ENCODE assay signal across 8 cellular contexts in the genomic region with DNA sequence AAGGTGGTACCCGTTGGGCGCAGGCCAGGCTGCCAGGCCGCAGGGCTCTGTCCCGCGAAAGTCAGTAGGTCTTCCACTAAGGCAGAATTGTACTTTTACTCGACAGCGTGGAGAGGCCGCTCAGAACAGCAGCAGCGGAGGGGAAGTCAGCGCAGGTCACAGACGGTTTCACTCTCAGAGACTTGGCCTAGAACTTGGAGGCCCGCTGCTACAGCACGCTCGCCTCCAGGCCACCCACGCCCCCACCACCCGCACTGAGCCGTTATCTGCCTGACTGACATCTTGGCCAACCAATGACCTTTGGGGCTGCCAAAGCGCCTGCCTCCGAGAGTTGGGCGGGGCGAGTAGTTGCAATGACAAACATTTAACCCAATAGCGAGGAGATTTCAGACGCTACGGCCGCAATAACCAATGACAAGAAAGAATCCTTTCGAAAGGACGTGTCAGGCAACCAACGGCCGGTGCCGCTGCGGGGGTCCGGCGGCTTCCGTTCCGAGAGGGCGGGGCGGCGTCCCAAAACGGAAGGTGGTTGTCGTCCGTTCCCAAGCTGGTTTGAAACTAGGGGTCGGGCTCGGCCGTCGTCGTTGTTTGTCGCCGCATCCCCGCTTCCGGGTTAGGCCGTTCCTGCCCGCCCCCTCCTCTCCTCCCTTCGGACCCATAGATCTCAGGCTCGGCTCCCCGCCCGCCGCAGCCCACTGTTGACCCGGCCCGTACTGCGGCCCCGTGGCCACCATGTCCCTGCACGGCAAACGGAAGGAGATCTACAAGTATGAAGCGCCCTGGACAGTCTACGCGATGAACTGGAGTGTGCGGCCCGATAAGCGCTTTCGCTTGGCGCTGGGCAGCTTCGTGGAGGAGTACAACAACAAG.
DNase-seq lines count a peak whose midpoint lies in the region; ATAC-seq and TF ChIP-seq lines count a peak whose summit lies in the region.

A gene with protein sequence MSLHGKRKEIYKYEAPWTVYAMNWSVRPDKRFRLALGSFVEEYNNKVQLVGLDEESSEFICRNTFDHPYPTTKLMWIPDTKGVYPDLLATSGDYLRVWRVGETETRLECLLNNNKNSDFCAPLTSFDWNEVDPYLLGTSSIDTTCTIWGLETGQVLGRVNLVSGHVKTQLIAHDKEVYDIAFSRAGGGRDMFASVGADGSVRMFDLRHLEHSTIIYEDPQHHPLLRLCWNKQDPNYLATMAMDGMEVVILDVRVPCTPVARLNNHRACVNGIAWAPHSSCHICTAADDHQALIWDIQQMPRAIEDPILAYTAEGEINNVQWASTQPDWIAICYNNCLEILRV (plus strand): TSS at position 532 of the 870 bp plus-strand sequence. CDS start 201 bp downstream, at position 733.

- DNase-seq in AG09309 (ENCODE audit: low read depth) (peak; percentile 99), NCI-H446 (lab: John Stamatoyannopoulos, UW) (peak; percentile 98 to 99), iris pigment epithelial cell (ENCODE audit: low read depth) (peak; percentile 100)
- DNase-seq in activated CD4-positive, CD25-positive, alpha-beta regulatory T cell treated with anti-CD3 and anti-CD28 coated beads, Interleukin-2, amount 50 U/mL, for 16 hours (ENCODE audit: low read depth, low spot score), result peak; percentile 99
- DNase-seq in central memory CD8-positive, alpha-beta T cell (ENCODE audit: low spot score in 2 of 2), result peak; percentile 97 to 100
- DNase-seq in stimulated activated CD4-positive, alpha-beta T cell treated with anti-CD3 and anti-CD28 coated beads, Interleukin-12 subunit alpha, Interleukin-12 subunit beta, amount 100 ng/mL, for 4 hours, result peak; percentile 99

- H3K27me3 Mint-ChIP-seq in central memory CD8-positive, alpha-beta T cell, result no peaks in the 10 kb centered on the region

- H3K9me3 Mint-ChIP-seq in central memory CD8-positive, alpha-beta T cell, result no peaks in the 10 kb centered on the region

- peaks cover 45% of the 10 kb centered on the region for H3K4me1 Mint-ChIP-seq in central memory CD8-positive, alpha-beta T cell

- H3K27ac Mint-ChIP-seq in central memory CD8-positive, alpha-beta T cell (ENCODE audit: low read depth), result peak within 1 kb of the TSS; percentile 93

- TF ChIP-seq CTCF in AG09309 (IDR thresholded peaks at IDR 0.05; ENCODE audit: control insufficient read depth, insufficient read depth, low read depth, low read length, missing control alignments), result no peak

- peak within 1 kb of the TSS; percentile 90 for H3K4me3 ChIP-seq in AG09309 (ENCODE audit: control insufficient read depth, low read depth, low read length)

- H3K36me3 Mint-ChIP-seq in central memory CD8-positive, alpha-beta T cell (ENCODE audit: insufficient read depth), result peaks cover 16% of the 10 kb centered on the region

- H3K4me3 Mint-ChIP-seq in central memory CD8-positive, alpha-beta T cell, result peak within 1 kb of the TSS; percentile 97

- ATAC-seq in GM19025 (IDR thresholded peaks at IDR 0.05; ENCODE audit: low read depth, unreplicated experiment), result peak; percentile 96
- ATAC-seq in HG03342 (IDR thresholded peaks at IDR 0.05; ENCODE audit: unreplicated experiment), result peak; percentile 94
- ATAC-seq in central memory CD8-positive, alpha-beta T cell (replicated peaks; ENCODE audit: extremely low read depth, poor library complexity, severe bottlenecking), result peak; percentile 96

Comparison
In these comparisons a context has a peak if more than half of its experiments do, and no peak if none do; other contexts are left out.
1. Peak in every context shown above with its lines: DNase-seq, ATAC-seq and H3K4me3 ChIP-seq.